In genomic region chr2:224075588-224075987, GRCh38 we compare ENCODE assay signal across 1 cellular context.
A peak's percentile ranks its signal among the peaks of the same experiment; 100 is the strongest.
TF ChIP-seq lines count a peak whose summit lies in the region.

No MANE protein-coding gene starts in this region.

TF ChIP-seq in HepG2, 621 proteins besides CTCF, POLR2A, EP300 and RAD21 (continued from another document):
- TF ChIP-seq CEBPZ (IDR thresholded peaks at IDR 0.05; ENCODE audit: low read length) (no peak), FIP1L1 (IDR thresholded peaks at IDR 0.05; ENCODE audit: borderline replicate concordance, insufficient read depth, low read depth, low read length) (no peak), HNF4A (CRISPR knock-in tag; IDR thresholded peaks at IDR 0.05) (peak; percentile 57; the same call in 1 of the 2 replicates)
TF ChIP-seq in HepG2: peak in this region for 5.
